ENCODE assay signal across 1 cellular context in the genomic region with DNA sequence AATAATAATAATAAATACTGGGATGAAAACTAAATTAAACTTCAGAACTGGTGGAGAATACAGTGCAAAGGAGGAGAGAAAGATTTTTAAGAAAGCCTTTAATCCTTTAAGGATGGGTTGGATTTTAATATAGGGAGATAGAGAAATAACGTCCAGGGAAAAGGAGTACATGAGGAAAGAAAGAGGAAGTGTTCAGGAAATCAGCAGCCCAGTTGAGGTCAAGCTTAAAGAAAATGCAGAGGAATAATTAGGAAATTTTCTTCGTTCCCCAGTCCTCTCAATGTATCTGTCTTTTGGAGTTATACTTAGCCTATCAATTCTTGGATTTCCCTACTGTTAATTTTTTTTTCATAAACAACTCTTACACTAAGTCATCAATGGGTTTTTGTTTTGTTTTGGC.
TF ChIP-seq lines count a peak whose summit lies in the region.

No MANE protein-coding gene starts in this region.

TF ChIP-seq in K562, 482 proteins besides CTCF, POLR2A, EP300 and RAD21:
- TF ChIP-seq KLF6 (CRISPR knock-in tag; IDR thresholded peaks at IDR 0.05; ENCODE audit: borderline replicate concordance) (no peak), SPI1 (IDR thresholded peaks at IDR 0.05; ENCODE audit: borderline replicate concordance, low read depth, low read length) (peak; percentile 74)
